31 cellular contexts compared by ENCODE assay signal in genomic region chr2:133107436-133107835, GRCh38.
"Had no signal": no experiment of that assay in that cellular context is flagged by ENCODE, and none has a peak within 500 bp of the region (broad histone marks: within the 10 kb centered on the region; RNA-seq: fewer than 3 reads in every experiment).

No MANE protein-coding gene starts in this region.

- H3K27me3 ChIP-seq: adrenal gland, body of pancreas, esophagus squamous epithelium, gastroesophageal sphincter had no signal

- H3K9me3 Mint-ChIP-seq: activated CD4-positive, alpha-beta T cell treated with anti-CD3 and anti-CD28 coated beads, Interleukin-2, amount 10 ng/mL, durations not matched to agents 24 days and 14 days; activated naive CD4-positive, alpha-beta T cell treated with anti-CD3 and anti-CD28 coated beads, Interleukin-2, amount 50 U/mL, for 24 hours; activated naive CD8-positive, alpha-beta T cell treated with anti-CD3 and anti-CD28 coated beads, Interleukin-2, amount 50 U/mL, for 24 hours; activated T-helper 1 cell treated with anti-CD3 and anti-CD28 coated beads, Interleukin-12 subunit alpha, Interleukin-12 subunit beta, Interleukin-2, Interleukin-4 antibody, amounts not matched to agents 30 ng/mL and 10 ng/mL and 1 ng/mL, durations not matched to agents 14 hours and 24 hours and 36 hours; activated T-helper 2 cell treated with anti-CD3 and anti-CD28 coated beads, Interferon-gamma antibody, Interleukin-2, Interleukin-4, amounts not matched to agents 10 μg/mL and 5 μg/mL and 100 μg/mL, durations not matched to agents 14 hours and 24 hours and 36 hours had no signal

- H3K27ac Mint-ChIP-seq: activated CD4-positive, alpha-beta memory T cell treated with anti-CD3 and anti-CD28 coated beads for 36 hours; activated CD4-positive, alpha-beta T cell treated with anti-CD3 and anti-CD28 coated beads for 36 hours; activated CD4-positive, alpha-beta T cell treated with anti-CD3 and anti-CD28 coated beads, Interleukin-2, amount 10 ng/mL, durations not matched to agents 24 days and 14 days; activated CD8-positive, alpha-beta memory T cell treated with anti-CD3 and anti-CD28 coated beads, Interleukin-2, amount 10 ng/mL, durations not matched to agents 7 days and 5 days; activated CD8-positive, alpha-beta T cell treated with anti-CD3 and anti-CD28 coated beads, Interleukin-2, amount 10 ng/mL, durations not matched to agents 7 days and 5 days; activated naive CD4-positive, alpha-beta T cell treated with anti-CD3 and anti-CD28 coated beads for 36 hours; activated naive CD4-positive, alpha-beta T cell treated with anti-CD3 and anti-CD28 coated beads, Interleukin-2, amount 50 U/mL, for 24 hours; activated naive CD8-positive, alpha-beta T cell treated with anti-CD3 and anti-CD28 coated beads for 36 hours; activated naive CD8-positive, alpha-beta T cell treated with anti-CD3 and anti-CD28 coated beads, Interleukin-2, amount 50 U/mL, for 24 hours; activated T-helper 1 cell treated with anti-CD3 and anti-CD28 coated beads, Interleukin-12 subunit alpha, Interleukin-12 subunit beta, Interleukin-2, Interleukin-4 antibody, amounts not matched to agents 30 ng/mL and 10 ng/mL and 1 ng/mL, durations not matched to agents 14 hours and 24 hours and 36 hours; activated T-helper 2 cell treated with anti-CD3 and anti-CD28 coated beads, Interferon-gamma antibody, Interleukin-2, Interleukin-4, amounts not matched to agents 10 μg/mL and 5 μg/mL and 100 μg/mL, durations not matched to agents 14 hours and 24 hours and 36 hours had no signal

- H3K9me3 ChIP-seq: adrenal gland, body of pancreas, esophagus squamous epithelium, gastroesophageal sphincter had no signal

- H3K27me3 Mint-ChIP-seq: activated CD4-positive, alpha-beta memory T cell treated with anti-CD3 and anti-CD28 coated beads for 36 hours; activated CD4-positive, alpha-beta T cell treated with anti-CD3 and anti-CD28 coated beads for 36 hours; activated CD4-positive, alpha-beta T cell treated with anti-CD3 and anti-CD28 coated beads, Interleukin-2, amount 10 ng/mL, durations not matched to agents 24 days and 14 days; activated CD8-positive, alpha-beta memory T cell treated with anti-CD3 and anti-CD28 coated beads, Interleukin-2, amount 10 ng/mL, durations not matched to agents 7 days and 5 days; activated naive CD4-positive, alpha-beta T cell treated with anti-CD3 and anti-CD28 coated beads, Interleukin-2, amount 50 U/mL, for 24 hours; activated naive CD8-positive, alpha-beta T cell treated with anti-CD3 and anti-CD28 coated beads for 36 hours; activated naive CD8-positive, alpha-beta T cell treated with anti-CD3 and anti-CD28 coated beads, Interleukin-2, amount 50 U/mL, for 24 hours had no signal

- H3K4me3 ChIP-seq: adrenal gland, body of pancreas, coronary artery, esophagus squamous epithelium, gastroesophageal sphincter had no signal

- DNase-seq: activated CD4-positive, alpha-beta memory T cell treated with anti-CD3 and anti-CD28 coated beads for 36 hours; activated CD4-positive, alpha-beta T cell treated with anti-CD3 and anti-CD28 coated beads for 36 hours; activated CD4-positive, alpha-beta T cell treated with anti-CD3 and anti-CD28 coated beads, Interleukin-2, amount 10 ng/mL, durations not matched to agents 24 days and 14 days; activated CD4-positive, CD25-positive, alpha-beta regulatory T cell; activated CD4-positive, CD25-positive, alpha-beta regulatory T cell treated with anti-CD3 and anti-CD28 coated beads, Interleukin-2, amount 50 U/mL, for 72 hours; activated CD8-positive, alpha-beta memory T cell treated with anti-CD3 and anti-CD28 coated beads, Interleukin-2, amount 10 ng/mL, durations not matched to agents 7 days and 5 days; activated CD8-positive, alpha-beta memory T cell treated with anti-CD3 and anti-CD28 coated beads, Interleukin-2, amount 50 U/mL, for 4 hours; activated CD8-positive, alpha-beta T cell treated with anti-CD3 and anti-CD28 coated beads, Interleukin-2, amount 10 ng/mL, durations not matched to agents 7 days and 5 days; activated effector memory CD4-positive, alpha-beta T cell treated with anti-CD3 and anti-CD28 coated beads, Interleukin-2, amount 50 U/mL, for 16 hours; activated naive CD4-positive, alpha-beta T cell treated with anti-CD3 and anti-CD28 coated beads for 36 hours; activated naive CD8-positive, alpha-beta T cell treated with anti-CD3 and anti-CD28 coated beads for 36 hours; activated naive CD8-positive, alpha-beta T cell treated with anti-CD3 and anti-CD28 coated beads, Interleukin-2, amount 50 U/mL, for 24 hours; activated T-cell treated with anti-CD3 and anti-CD28 coated beads, Interleukin-2, amount 50 U/mL, for 1 hour; activated T-cell treated with anti-CD3 and anti-CD28 coated beads, Interleukin-2, amount 50 U/mL, for 48 hours; adrenal gland; amygdala; aorta; body of pancreas; central memory CD4-positive, alpha-beta T cell; cerebellar nuclear complex; dermis blood vessel endothelial cell; effector CD8-positive, alpha-beta T cell; esophagus squamous epithelium; foreskin melanocyte; T-helper 2 cell had no signal

- H3K4me1 Mint-ChIP-seq: activated CD4-positive, alpha-beta T cell treated with anti-CD3 and anti-CD28 coated beads for 36 hours; activated CD4-positive, alpha-beta T cell treated with anti-CD3 and anti-CD28 coated beads, Interleukin-2, amount 10 ng/mL, durations not matched to agents 24 days and 14 days; activated CD8-positive, alpha-beta memory T cell treated with anti-CD3 and anti-CD28 coated beads, Interleukin-2, amount 10 ng/mL, durations not matched to agents 7 days and 5 days; activated naive CD4-positive, alpha-beta T cell treated with anti-CD3 and anti-CD28 coated beads, Interleukin-2, amount 50 U/mL, for 24 hours; activated naive CD8-positive, alpha-beta T cell treated with anti-CD3 and anti-CD28 coated beads for 36 hours; activated naive CD8-positive, alpha-beta T cell treated with anti-CD3 and anti-CD28 coated beads, Interleukin-2, amount 50 U/mL, for 24 hours had no signal

- H3K4me1 ChIP-seq: adrenal gland, body of pancreas, gastroesophageal sphincter had no signal

- H3K36me3 Mint-ChIP-seq: activated CD4-positive, alpha-beta memory T cell treated with anti-CD3 and anti-CD28 coated beads for 36 hours; activated CD8-positive, alpha-beta memory T cell treated with anti-CD3 and anti-CD28 coated beads, Interleukin-2, amount 10 ng/mL, durations not matched to agents 7 days and 5 days; activated naive CD4-positive, alpha-beta T cell treated with anti-CD3 and anti-CD28 coated beads, Interleukin-2, amount 50 U/mL, for 24 hours; activated naive CD8-positive, alpha-beta T cell treated with anti-CD3 and anti-CD28 coated beads for 36 hours had no signal

- ATAC-seq: activated CD4-positive, alpha-beta T cell treated with anti-CD3 and anti-CD28 coated beads for 36 hours; activated CD8-positive, alpha-beta memory T cell treated with anti-CD3 and anti-CD28 coated beads, Interleukin-2, amount 10 ng/mL, durations not matched to agents 7 days and 5 days; activated CD8-positive, alpha-beta T cell treated with anti-CD3 and anti-CD28 coated beads, Interleukin-2, amount 10 ng/mL, durations not matched to agents 7 days and 5 days; activated naive CD8-positive, alpha-beta T cell treated with anti-CD3 and anti-CD28 coated beads, Interleukin-2, amount 50 U/mL, for 24 hours; body of pancreas; gastroesophageal sphincter had no signal

- H3K4me3 Mint-ChIP-seq: activated CD4-positive, alpha-beta memory T cell treated with anti-CD3 and anti-CD28 coated beads for 36 hours; activated CD4-positive, alpha-beta T cell treated with anti-CD3 and anti-CD28 coated beads for 36 hours; activated CD4-positive, alpha-beta T cell treated with anti-CD3 and anti-CD28 coated beads, Interleukin-2, amount 10 ng/mL, durations not matched to agents 24 days and 14 days; activated CD8-positive, alpha-beta memory T cell treated with anti-CD3 and anti-CD28 coated beads, Interleukin-2, amount 10 ng/mL, durations not matched to agents 7 days and 5 days; activated CD8-positive, alpha-beta T cell treated with anti-CD3 and anti-CD28 coated beads, Interleukin-2, amount 10 ng/mL, durations not matched to agents 7 days and 5 days; activated naive CD4-positive, alpha-beta T cell treated with anti-CD3 and anti-CD28 coated beads for 36 hours; activated naive CD4-positive, alpha-beta T cell treated with anti-CD3 and anti-CD28 coated beads, Interleukin-2, amount 50 U/mL, for 24 hours; activated naive CD8-positive, alpha-beta T cell treated with anti-CD3 and anti-CD28 coated beads for 36 hours; activated naive CD8-positive, alpha-beta T cell treated with anti-CD3 and anti-CD28 coated beads, Interleukin-2, amount 50 U/mL, for 24 hours; activated T-helper 1 cell treated with anti-CD3 and anti-CD28 coated beads, Interleukin-12 subunit alpha, Interleukin-12 subunit beta, Interleukin-2, Interleukin-4 antibody, amounts not matched to agents 30 ng/mL and 10 ng/mL and 1 ng/mL, durations not matched to agents 14 hours and 24 hours and 36 hours had no signal

- H3K36me3 ChIP-seq: adrenal gland, esophagus squamous epithelium, gastroesophageal sphincter had no signal

- H3K27ac ChIP-seq: adrenal gland, body of pancreas, coronary artery, epithelial cell of prostate, esophagus squamous epithelium, gastroesophageal sphincter had no signal
